ENCODE assay signal across 1 cellular context in the genomic region with DNA sequence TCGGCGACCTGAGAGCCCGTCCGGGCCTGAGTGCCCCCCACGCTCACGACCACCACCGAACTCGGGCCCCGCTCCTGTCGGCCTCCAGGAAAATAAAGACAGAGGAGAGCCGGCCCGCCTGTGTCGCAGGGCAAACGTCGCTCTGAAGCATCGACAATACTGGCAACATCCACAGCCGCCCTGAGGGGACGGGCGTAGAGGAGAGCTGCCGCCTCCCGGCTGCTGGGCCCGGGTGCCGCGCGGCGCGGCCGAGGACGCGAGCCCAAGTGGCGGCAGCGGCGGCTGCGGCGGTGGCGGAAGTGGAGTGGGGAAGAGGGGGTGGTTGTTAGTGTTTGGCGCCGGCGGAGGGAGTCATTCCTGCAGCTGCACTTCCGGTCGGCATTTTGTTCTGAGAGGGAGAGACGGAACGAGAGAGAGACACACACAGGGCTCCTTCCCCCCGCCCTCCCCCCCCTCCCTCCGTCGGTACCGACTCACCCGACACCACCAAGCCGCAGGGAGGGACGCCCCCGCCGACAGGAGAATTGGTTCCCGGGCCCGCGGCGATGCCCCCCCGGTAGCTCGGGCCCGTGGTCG.
TF ChIP-seq lines count a peak whose summit lies in the region.

A gene with protein sequence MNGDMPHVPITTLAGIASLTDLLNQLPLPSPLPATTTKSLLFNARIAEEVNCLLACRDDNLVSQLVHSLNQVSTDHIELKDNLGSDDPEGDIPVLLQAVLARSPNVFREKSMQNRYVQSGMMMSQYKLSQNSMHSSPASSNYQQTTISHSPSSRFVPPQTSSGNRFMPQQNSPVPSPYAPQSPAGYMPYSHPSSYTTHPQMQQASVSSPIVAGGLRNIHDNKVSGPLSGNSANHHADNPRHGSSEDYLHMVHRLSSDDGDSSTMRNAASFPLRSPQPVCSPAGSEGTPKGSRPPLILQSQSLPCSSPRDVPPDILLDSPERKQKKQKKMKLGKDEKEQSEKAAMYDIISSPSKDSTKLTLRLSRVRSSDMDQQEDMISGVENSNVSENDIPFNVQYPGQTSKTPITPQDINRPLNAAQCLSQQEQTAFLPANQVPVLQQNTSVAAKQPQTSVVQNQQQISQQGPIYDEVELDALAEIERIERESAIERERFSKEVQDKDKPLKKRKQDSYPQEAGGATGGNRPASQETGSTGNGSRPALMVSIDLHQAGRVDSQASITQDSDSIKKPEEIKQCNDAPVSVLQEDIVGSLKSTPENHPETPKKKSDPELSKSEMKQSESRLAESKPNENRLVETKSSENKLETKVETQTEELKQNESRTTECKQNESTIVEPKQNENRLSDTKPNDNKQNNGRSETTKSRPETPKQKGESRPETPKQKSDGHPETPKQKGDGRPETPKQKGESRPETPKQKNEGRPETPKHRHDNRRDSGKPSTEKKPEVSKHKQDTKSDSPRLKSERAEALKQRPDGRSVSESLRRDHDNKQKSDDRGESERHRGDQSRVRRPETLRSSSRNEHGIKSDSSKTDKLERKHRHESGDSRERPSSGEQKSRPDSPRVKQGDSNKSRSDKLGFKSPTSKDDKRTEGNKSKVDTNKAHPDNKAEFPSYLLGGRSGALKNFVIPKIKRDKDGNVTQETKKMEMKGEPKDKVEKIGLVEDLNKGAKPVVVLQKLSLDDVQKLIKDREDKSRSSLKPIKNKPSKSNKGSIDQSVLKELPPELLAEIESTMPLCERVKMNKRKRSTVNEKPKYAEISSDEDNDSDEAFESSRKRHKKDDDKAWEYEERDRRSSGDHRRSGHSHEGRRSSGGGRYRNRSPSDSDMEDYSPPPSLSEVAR (N-terminal part only) (plus strand): TSS at position 381 of the 576 bp plus-strand sequence. CDS start 76,928 bp downstream, outside the sequence.

TF ChIP-seq in GM12878, 131 proteins besides CTCF, POLR2A, EP300 and RAD21 (continued from another document):
- TF ChIP-seq CHD2 (IDR thresholded peaks at IDR 0.05; ENCODE audit: borderline replicate concordance, low read depth, low read length), result 0 out of 2 replicates have a peak, but pooled peaks have one; percentile 45
- TF ChIP-seq POU2F2 (IDR thresholded peaks at IDR 0.05; ENCODE audit: borderline replicate concordance, low read depth, low read length), result peak; percentile 77; the same call in 2 of the 3 replicates
- no peak for TF ChIP-seq TBL1XR1 (IDR thresholded peaks at IDR 0.05; ENCODE audit: low read depth, low read length)
- TF ChIP-seq SIN3A (IDR thresholded peaks at IDR 0.05; ENCODE audit: low read depth, low read length), result 0 out of 2 replicates have a peak, but pooled peaks have one; percentile 32
- peak; percentile 7 for TF ChIP-seq SP1 (IDR thresholded peaks at IDR 0.05; ENCODE audit: low read depth, low read length)
- TF ChIP-seq HCFC1 (IDR thresholded peaks at IDR 0.05; ENCODE audit: low read length), result peak; percentile 66
- peak; percentile 64 for TF ChIP-seq LARP7 (IDR thresholded peaks at IDR 0.05)
- no peak for TF ChIP-seq SREBF1 (IDR thresholded peaks at IDR 0.05; ENCODE audit: low read length)
- peak; percentile 88 for TF ChIP-seq TCF3 (IDR thresholded peaks at IDR 0.05; ENCODE audit: borderline replicate concordance, insufficient read depth, low read depth, low read length)
- TF ChIP-seq ETV6 (conservative IDR thresholded peaks at IDR 0.05 in 1 of 2, IDR thresholded peaks at IDR 0.05 in 1 of 2; ENCODE audit: borderline replicate concordance in 1 of 2, low read depth in 1 of 2), result peak in 1 of 2 experiments; percentile 85; a peak in 2 of 4 replicates
- TF ChIP-seq, protein P1, sequence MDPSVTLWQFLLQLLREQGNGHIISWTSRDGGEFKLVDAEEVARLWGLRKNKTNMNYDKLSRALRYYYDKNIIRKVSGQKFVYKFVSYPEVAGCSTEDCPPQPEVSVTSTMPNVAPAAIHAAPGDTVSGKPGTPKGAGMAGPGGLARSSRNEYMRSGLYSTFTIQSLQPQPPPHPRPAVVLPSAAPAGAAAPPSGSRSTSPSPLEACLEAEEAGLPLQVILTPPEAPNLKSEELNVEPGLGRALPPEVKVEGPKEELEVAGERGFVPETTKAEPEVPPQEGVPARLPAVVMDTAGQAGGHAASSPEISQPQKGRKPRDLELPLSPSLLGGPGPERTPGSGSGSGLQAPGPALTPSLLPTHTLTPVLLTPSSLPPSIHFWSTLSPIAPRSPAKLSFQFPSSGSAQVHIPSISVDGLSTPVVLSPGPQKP (IDR thresholded peaks at IDR 0.05; ENCODE audit: low read depth, low read length), result peak; percentile 92
- TF ChIP-seq TCF7 (IDR thresholded peaks at IDR 0.05; ENCODE audit: borderline replicate concordance), result no peak
- peak; percentile 93 for TF ChIP-seq YY1 (IDR thresholded peaks at IDR 0.05; ENCODE audit: low read depth, low read length)
- peak; percentile 42 for TF ChIP-seq SIX5 (IDR thresholded peaks at IDR 0.05; ENCODE audit: low read depth, low read length, severe bottlenecking)
- TF ChIP-seq, protein P2, sequence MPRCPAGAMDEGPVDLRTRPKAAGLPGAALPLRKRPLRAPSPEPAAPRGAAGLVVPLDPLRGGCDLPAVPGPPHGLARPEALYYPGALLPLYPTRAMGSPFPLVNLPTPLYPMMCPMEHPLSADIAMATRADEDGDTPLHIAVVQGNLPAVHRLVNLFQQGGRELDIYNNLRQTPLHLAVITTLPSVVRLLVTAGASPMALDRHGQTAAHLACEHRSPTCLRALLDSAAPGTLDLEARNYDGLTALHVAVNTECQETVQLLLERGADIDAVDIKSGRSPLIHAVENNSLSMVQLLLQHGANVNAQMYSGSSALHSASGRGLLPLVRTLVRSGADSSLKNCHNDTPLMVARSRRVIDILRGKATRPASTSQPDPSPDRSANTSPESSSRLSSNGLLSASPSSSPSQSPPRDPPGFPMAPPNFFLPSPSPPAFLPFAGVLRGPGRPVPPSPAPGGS (IDR thresholded peaks at IDR 0.05; ENCODE audit: borderline replicate concordance, insufficient read depth, low read depth, low read length, poor library complexity, severe bottlenecking), result peak; percentile 27
- TF ChIP-seq ZSCAN29 (IDR thresholded peaks at IDR 0.05), result 0 out of 2 replicates have a peak, but pooled peaks have one; percentile 39
- TF ChIP-seq MYC (IDR thresholded peaks at IDR 0.05; ENCODE audit: insufficient read depth, insufficient read length, insufficient replicate concordance, low read length, severe bottlenecking), result peak; percentile 38
- TF ChIP-seq BHLHE40 (IDR thresholded peaks at IDR 0.05; ENCODE audit: borderline replicate concordance in 1 of 2, low read depth in 2 of 2, low read length in 1 of 2), result peak in 1 of 2 experiments; percentile 58; a peak in 1 of 4 replicates
- TF ChIP-seq, protein P3, sequence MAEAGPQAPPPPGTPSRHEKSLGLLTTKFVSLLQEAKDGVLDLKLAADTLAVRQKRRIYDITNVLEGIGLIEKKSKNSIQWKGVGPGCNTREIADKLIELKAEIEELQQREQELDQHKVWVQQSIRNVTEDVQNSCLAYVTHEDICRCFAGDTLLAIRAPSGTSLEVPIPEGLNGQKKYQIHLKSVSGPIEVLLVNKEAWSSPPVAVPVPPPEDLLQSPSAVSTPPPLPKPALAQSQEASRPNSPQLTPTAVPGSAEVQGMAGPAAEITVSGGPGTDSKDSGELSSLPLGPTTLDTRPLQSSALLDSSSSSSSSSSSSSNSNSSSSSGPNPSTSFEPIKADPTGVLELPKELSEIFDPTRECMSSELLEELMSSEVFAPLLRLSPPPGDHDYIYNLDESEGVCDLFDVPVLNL (IDR thresholded peaks at IDR 0.05; ENCODE audit: low read depth, low read length), result 0 out of 2 replicates have a peak, but pooled peaks have one; percentile 34
- peak; percentile 84 for TF ChIP-seq BACH1 (IDR thresholded peaks at IDR 0.05; ENCODE audit: borderline replicate concordance)
- TF ChIP-seq, protein P4, sequence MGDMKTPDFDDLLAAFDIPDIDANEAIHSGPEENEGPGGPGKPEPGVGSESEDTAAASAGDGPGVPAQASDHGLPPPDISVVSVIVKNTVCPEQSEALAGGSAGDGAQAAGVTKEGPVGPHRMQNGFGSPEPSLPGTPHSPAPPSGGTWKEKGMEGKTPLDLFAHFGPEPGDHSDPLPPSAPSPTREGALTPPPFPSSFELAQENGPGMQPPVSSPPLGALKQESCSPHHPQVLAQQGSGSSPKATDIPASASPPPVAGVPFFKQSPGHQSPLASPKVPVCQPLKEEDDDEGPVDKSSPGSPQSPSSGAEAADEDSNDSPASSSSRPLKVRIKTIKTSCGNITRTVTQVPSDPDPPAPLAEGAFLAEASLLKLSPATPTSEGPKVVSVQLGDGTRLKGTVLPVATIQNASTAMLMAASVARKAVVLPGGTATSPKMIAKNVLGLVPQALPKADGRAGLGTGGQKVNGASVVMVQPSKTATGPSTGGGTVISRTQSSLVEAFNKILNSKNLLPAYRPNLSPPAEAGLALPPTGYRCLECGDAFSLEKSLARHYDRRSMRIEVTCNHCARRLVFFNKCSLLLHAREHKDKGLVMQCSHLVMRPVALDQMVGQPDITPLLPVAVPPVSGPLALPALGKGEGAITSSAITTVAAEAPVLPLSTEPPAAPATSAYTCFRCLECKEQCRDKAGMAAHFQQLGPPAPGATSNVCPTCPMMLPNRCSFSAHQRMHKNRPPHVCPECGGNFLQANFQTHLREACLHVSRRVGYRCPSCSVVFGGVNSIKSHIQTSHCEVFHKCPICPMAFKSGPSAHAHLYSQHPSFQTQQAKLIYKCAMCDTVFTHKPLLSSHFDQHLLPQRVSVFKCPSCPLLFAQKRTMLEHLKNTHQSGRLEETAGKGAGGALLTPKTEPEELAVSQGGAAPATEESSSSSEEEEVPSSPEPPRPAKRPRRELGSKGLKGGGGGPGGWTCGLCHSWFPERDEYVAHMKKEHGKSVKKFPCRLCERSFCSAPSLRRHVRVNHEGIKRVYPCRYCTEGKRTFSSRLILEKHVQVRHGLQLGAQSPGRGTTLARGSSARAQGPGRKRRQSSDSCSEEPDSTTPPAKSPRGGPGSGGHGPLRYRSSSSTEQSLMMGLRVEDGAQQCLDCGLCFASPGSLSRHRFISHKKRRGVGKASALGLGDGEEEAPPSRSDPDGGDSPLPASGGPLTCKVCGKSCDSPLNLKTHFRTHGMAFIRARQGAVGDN (IDR thresholded peaks at IDR 0.05), result peak; percentile 57; the same call in 1 of the 2 replicates
- peak; percentile 33; the same call in 1 of the 2 replicates for TF ChIP-seq RB1 (IDR thresholded peaks at IDR 0.05; ENCODE audit: borderline replicate concordance)
- TF ChIP-seq BRCA1 (IDR thresholded peaks at IDR 0.05; ENCODE audit: low read depth, low read length), result no peak
- peak; percentile 26; the same call in 1 of the 2 replicates for TF ChIP-seq RUNX3 (IDR thresholded peaks at IDR 0.05; ENCODE audit: low read length)
- TF ChIP-seq HDAC6 (IDR thresholded peaks at IDR 0.05; ENCODE audit: unreplicated experiment), result peak; percentile 47
- TF ChIP-seq, protein P5, sequence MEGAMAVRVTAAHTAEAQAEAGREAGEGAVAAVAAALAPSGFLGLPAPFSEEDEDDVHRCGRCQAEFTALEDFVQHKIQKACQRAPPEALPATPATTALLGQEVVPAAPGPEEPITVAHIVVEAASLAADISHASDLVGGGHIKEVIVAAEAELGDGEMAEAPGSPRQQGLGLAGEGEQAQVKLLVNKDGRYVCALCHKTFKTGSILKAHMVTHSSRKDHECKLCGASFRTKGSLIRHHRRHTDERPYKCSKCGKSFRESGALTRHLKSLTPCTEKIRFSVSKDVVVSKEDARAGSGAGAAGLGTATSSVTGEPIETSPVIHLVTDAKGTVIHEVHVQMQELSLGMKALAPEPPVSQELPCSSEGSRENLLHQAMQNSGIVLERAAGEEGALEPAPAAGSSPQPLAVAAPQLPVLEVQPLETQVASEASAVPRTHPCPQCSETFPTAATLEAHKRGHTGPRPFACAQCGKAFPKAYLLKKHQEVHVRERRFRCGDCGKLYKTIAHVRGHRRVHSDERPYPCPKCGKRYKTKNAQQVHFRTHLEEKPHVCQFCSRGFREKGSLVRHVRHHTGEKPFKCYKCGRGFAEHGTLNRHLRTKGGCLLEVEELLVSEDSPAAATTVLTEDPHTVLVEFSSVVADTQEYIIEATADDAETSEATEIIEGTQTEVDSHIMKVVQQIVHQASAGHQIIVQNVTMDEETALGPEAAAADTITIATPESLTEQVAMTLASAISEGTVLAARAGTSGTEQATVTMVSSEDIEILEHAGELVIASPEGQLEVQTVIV (IDR thresholded peaks at IDR 0.05; ENCODE audit: borderline replicate concordance, partially characterized antibody), result no peak
- TF ChIP-seq, protein P6, sequence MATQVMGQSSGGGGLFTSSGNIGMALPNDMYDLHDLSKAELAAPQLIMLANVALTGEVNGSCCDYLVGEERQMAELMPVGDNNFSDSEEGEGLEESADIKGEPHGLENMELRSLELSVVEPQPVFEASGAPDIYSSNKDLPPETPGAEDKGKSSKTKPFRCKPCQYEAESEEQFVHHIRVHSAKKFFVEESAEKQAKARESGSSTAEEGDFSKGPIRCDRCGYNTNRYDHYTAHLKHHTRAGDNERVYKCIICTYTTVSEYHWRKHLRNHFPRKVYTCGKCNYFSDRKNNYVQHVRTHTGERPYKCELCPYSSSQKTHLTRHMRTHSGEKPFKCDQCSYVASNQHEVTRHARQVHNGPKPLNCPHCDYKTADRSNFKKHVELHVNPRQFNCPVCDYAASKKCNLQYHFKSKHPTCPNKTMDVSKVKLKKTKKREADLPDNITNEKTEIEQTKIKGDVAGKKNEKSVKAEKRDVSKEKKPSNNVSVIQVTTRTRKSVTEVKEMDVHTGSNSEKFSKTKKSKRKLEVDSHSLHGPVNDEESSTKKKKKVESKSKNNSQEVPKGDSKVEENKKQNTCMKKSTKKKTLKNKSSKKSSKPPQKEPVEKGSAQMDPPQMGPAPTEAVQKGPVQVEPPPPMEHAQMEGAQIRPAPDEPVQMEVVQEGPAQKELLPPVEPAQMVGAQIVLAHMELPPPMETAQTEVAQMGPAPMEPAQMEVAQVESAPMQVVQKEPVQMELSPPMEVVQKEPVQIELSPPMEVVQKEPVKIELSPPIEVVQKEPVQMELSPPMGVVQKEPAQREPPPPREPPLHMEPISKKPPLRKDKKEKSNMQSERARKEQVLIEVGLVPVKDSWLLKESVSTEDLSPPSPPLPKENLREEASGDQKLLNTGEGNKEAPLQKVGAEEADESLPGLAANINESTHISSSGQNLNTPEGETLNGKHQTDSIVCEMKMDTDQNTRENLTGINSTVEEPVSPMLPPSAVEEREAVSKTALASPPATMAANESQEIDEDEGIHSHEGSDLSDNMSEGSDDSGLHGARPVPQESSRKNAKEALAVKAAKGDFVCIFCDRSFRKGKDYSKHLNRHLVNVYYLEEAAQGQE (IDR thresholded peaks at IDR 0.05; ENCODE audit: low read depth, low read length), result 0 out of 2 replicates have a peak, but pooled peaks have one; percentile 28
TF ChIP-seq in GM12878: peak in this region for 48.
